In the genomic region with DNA sequence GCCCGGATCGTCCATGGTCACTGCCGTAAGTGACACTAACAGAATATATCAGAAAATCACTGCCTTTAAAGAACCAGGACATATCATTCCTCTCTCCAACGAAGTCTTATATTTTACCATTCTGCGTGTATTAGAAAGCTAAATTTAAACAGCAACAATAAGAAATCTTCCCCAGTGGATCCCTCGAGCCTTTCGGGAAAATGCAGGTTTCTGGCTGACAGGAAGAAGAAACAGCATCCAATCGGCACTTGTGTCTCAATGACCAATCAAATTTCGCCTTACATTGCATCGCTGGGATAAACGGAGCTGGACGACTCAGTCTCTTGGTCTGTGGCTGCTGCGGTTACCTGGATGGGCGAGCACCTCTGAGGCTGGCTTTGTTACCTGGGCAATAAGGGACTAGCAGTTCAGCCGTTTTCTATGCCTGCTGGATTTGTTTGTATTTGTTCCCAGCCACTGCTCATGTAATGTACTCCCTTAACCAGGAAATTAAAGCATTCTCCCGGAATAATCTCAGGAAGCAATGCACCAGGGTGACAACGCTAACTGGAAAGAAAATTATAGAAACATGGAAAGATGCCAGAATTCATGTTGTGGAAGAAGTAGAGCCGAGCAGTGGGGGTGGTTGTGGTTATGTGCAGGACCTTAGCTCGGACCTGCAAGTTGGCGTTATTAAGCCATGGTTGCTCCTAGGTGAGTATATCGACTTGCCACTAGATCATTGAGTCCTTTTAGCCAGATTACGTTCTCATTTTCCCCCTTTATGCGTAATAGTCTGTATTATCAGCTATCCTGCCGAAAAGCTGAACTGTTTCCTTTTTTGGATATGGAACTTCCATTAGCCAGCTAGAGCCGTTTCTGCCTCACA, we compare ENCODE assay signal across 8 cellular contexts.
DNase-seq lines count a peak whose midpoint lies in the region; ATAC-seq lines count a peak whose summit lies in the region.

Gene DUSP19 (plus strand): TSS at position 281 of the 868 bp plus-strand sequence. CDS start 187 bp downstream, at position 468.

- ATAC-seq in GM19043 (IDR thresholded peaks at IDR 0.05; ENCODE audit: low read depth, unreplicated experiment): peak; percentile 88
- peak; percentile 86 for ATAC-seq in HG03354 (IDR thresholded peaks at IDR 0.05; ENCODE audit: poor library complexity, severe bottlenecking, unreplicated experiment)

- peak within 1 kb of the TSS; percentile 84 for H3K27ac ChIP-seq in cingulate gyrus (ENCODE audit: low read depth, low read length)

- DNase-seq in Ammon's horn (ENCODE audit: low spot score) (peak; percentile 97), NCI-H446 (lab: John Stamatoyannopoulos, UW) (peak; percentile 85 to 95), kidney glomerular epithelial cell (lab: John Stamatoyannopoulos, UW) (peak; percentile 99)
- peak; percentile 61 for DNase-seq in activated CD4-positive, alpha-beta T cell treated with anti-CD3 and anti-CD28 coated beads for 1 hour
- DNase-seq in stimulated activated CD4-positive, alpha-beta T cell treated with anti-CD3 and anti-CD28 coated beads, Interleukin-1b, Interleukin-23, amount 100 ng/mL, for 1 hour (ENCODE audit: low read depth in 2 of 2): peak; percentile 56 to 76

Comparison
In these comparisons a context has a peak if more than half of its experiments do, and no peak if none do; other contexts are left out.
1. Peak in every context shown above with its lines: DNase-seq, ATAC-seq and H3K27ac ChIP-seq.